Comparison of ENCODE assay signal across 12 cellular contexts in genomic region chr16:1780677-1781072, GRCh38. TPM values are rescaled to one million over a fixed set of nuclear protein-coding genes. Genes with fewer than 3 reads are reported as not detected.
DNase-seq lines count a peak whose midpoint lies in the region; ATAC-seq and TF ChIP-seq lines count a peak whose summit lies in the region.
"Had no signal": no experiment of that assay in that cellular context is flagged by ENCODE, and none has a peak within 500 bp of the region (broad histone marks: within the 10 kb centered on the region; RNA-seq: fewer than 3 reads in every experiment).

No MANE protein-coding gene starts in this region.

- BruUV-seq in Calu3 (replicated peaks; lab: Mats Ljungman, UMichigan), result TSS peak; percentile 67

- peak overlapping the region; percentile 92; the same call in 1 of the 2 replicates for H3K4me3 ChIP-seq in ACC112 (ENCODE audit: low read depth, low read length)

- intact Hi-C loops in Calu3 (cut with micrococcal nuclease; ENCODE audit: unreplicated experiment) (no loop called here), activated B cell treated with CpG ODN at 0.5 μM for 24 hours (cut with micrococcal nuclease) (loop anchor here (5.0 kb wide), 1 partner anchor 192 kb away; the partner anchor contains the start of gene TBL3)

- POLR2A ChIA-PET in activated B cell treated with CpG ODN at 0.5 μM for 24 hours (lab: Charles Lee), result interaction anchor here (1.0 to 1.2 kb wide), 2 partner anchors 9 to 472 kb away, joined by 3 read pairs; partner anchors contain the start of gene NME3

- no peaks in the 10 kb centered on the region for H3K27me3 Mint-ChIP-seq in Calu3 (ENCODE audit: unreplicated experiment)
- no peaks in the 10 kb centered on the region for H3K27me3 Mint-ChIP-seq in activated B cell treated with CpG ODN at 0.5 μM for 24 hours
- H3K27me3 Mint-ChIP-seq in immature natural killer cell (ENCODE audit: low read depth in 3 of 3), result peaks cover 7 to 12% (median 10%) of the 10 kb centered on the region in 3 donors

- H3K9me3 Mint-ChIP-seq in Calu3 (ENCODE audit: low read depth, unreplicated experiment) (no peaks in the 10 kb centered on the region), activated B cell treated with CpG ODN at 0.5 μM for 24 hours (no peaks in the 10 kb centered on the region), immature natural killer cell (no peaks in the 10 kb centered on the region)

- peak overlapping the region; percentile 44 for H3K27ac Mint-ChIP-seq in Calu3 (ENCODE audit: unreplicated experiment)
- H3K27ac Mint-ChIP-seq in activated B cell treated with CpG ODN at 0.5 μM for 24 hours, result no peak overlapping the region
- H3K27ac Mint-ChIP-seq in immature natural killer cell, result peak overlapping the region in 2 of 6 donors; percentile 80 to 87

- H3K4me3 Mint-ChIP-seq in Calu3 (ENCODE audit: low read depth, unreplicated experiment) (peak overlapping the region; percentile 91), activated B cell treated with CpG ODN at 0.5 μM for 24 hours (peak overlapping the region; percentile 83), immature natural killer cell (peak overlapping the region; percentile 84 to 92 (median 85))

- H3K36me3 ChIP-seq in ACC112 (ENCODE audit: insufficient read depth, low read length), result no peaks in the 10 kb centered on the region
- H3K36me3 ChIP-seq: SJCRH30 had no signal

- DNase-seq in Calu3 (no peak), activated B cell treated with CpG ODN at 0.5 μM for 24 hours (no peak), immature natural killer cell (no peak), NCI-H2196 treated with DMSO at 0.1 percent for 48 hours (lab: John Stamatoyannopoulos, UW; ENCODE audit: unreplicated experiment) (no peak), superior temporal gyrus (ENCODE audit: extremely low spot score) (no peak), NCI-H1694 treated with DMSO at 0.1 percent for 48 hours (lab: John Stamatoyannopoulos, UW) (no peak)
- no peak for DNase-seq in effector CD8-positive, alpha-beta T cell (lab: John Stamatoyannopoulos, UW)
- DNase-seq: activated CD8-positive, alpha-beta memory T cell treated with anti-CD3 and anti-CD28 coated beads for 24 hours; foreskin fibroblast; NCI-H2227 treated with DMSO at 0.1 percent for 48 hours; SJCRH30 had no signal

- no peak for TF ChIP-seq CTCF in Calu3 (IDR thresholded peaks at IDR 0.05; ENCODE audit: unreplicated experiment)
- no peak for TF ChIP-seq CTCF in activated B cell treated with CpG ODN at 0.5 μM for 24 hours (IDR thresholded peaks at IDR 0.05)

- H3K27ac ChIP-seq in ACC112 (ENCODE audit: low read depth, low read length), result no peak overlapping the region
- H3K27ac ChIP-seq: SJCRH30 had no signal

- no peaks in the 10 kb centered on the region for H3K27me3 ChIP-seq in ACC112 (ENCODE audit: insufficient read depth, low read length)
- H3K27me3 ChIP-seq: SJCRH30 had no signal

- CTCF ChIA-PET in Calu3 (lab: Charles Lee), result no interaction called here
- CTCF ChIA-PET in activated B cell treated with CpG ODN at 0.5 μM for 24 hours (lab: Charles Lee), result no interaction called here

- ATAC-seq in activated B cell treated with CpG ODN at 0.5 μM for 24 hours (ENCODE audit: low read depth), result no peak

- peaks cover 95% of the 10 kb centered on the region for H3K36me3 Mint-ChIP-seq in Calu3 (ENCODE audit: insufficient read depth, unreplicated experiment)
- H3K36me3 Mint-ChIP-seq in activated B cell treated with CpG ODN at 0.5 μM for 24 hours (ENCODE audit: low read depth), result peaks cover 7% of the 10 kb centered on the region
- H3K36me3 Mint-ChIP-seq in immature natural killer cell, result no peaks in the 10 kb centered on the region

- H3K79me2 ChIP-seq in ACC112 (ENCODE audit: control insufficient read depth, insufficient read depth, low read length, unreplicated experiment), result peaks cover 25% of the 10 kb centered on the region

- H3K4me1 Mint-ChIP-seq in Calu3 (ENCODE audit: low read depth, unreplicated experiment) (peaks cover 13% of the 10 kb centered on the region), activated B cell treated with CpG ODN at 0.5 μM for 24 hours (peaks cover 24% of the 10 kb centered on the region), immature natural killer cell (peaks cover 25 to 28% of the 10 kb centered on the region in 2 donors)

- H2AFZ ChIP-seq in ACC112 (ENCODE audit: low read length, unreplicated experiment), result no peak overlapping the region

- peaks cover 11% of the 10 kb centered on the region for H3K4me1 ChIP-seq in ACC112 (ENCODE audit: control insufficient read depth, insufficient read depth, low read length, unreplicated experiment)
- H3K4me1 ChIP-seq: SJCRH30 had no signal

RNA-seq across cellular contexts. Expression of gene SPSB3, which starts 1.7 kb away (rescaled TPM):
- total RNA-seq in Calu3 (2022) (44.3 and 45.2 TPM in 2 replicates), activated B cell treated with CpG ODN at 0.5 μM for 24 hours (36.4 and 40.3 TPM in 2 replicates)
- polyA plus RNA-seq in immature natural killer cell, result 10 to 100 TPM; 68.3 to 80.4 (median 77.6) TPM

RNA-seq across cellular contexts. Expression of gene NUBP2, which starts 2.1 kb away (rescaled TPM):
- total RNA-seq in Calu3 (2022), result 91.8 and 98.1 TPM in 2 replicates
- total RNA-seq in activated B cell treated with CpG ODN at 0.5 μM for 24 hours, result 53.7 and 54.2 TPM in 2 replicates
- polyA plus RNA-seq in immature natural killer cell, result 100 to 1,000 TPM; 106 to 151 (median 127) TPM

RNA-seq across cellular contexts. Expression of gene MRPS34, which starts 7.7 kb away (rescaled TPM):
- total RNA-seq in Calu3 (2022), result 128 and 135 TPM in 2 replicates
- total RNA-seq in activated B cell treated with CpG ODN at 0.5 μM for 24 hours, result 60.9 and 65.1 TPM in 2 replicates
- polyA plus RNA-seq in immature natural killer cell, result 100 to 1,000 TPM; 111 to 139 (median 139) TPM

RNA-seq across cellular contexts. Expression of gene EME2, which starts 8.1 kb away (rescaled TPM):
- total RNA-seq in Calu3 (2022) (30.8 and 42.2 TPM in 2 replicates), activated B cell treated with CpG ODN at 0.5 μM for 24 hours (37.1 and 49.9 TPM in 2 replicates)
- polyA plus RNA-seq in immature natural killer cell, result 1 to 10 TPM in 2 of 3 donors, under 1 TPM in 1; 0.79 to 2.2 (median 1.0) TPM

RNA-seq across cellular contexts. Expression of gene NME3, which starts 9.3 kb away (rescaled TPM):
- 64.3 and 73.1 TPM in 2 replicates for total RNA-seq in Calu3 (2022)
- 54.1 and 57.8 TPM in 2 replicates for total RNA-seq in activated B cell treated with CpG ODN at 0.5 μM for 24 hours
- polyA plus RNA-seq in immature natural killer cell, result 10 to 100 TPM; 49.4 to 96.9 (median 82.4) TPM
